In genomic region chr9:134968823-134969090, GRCh38 we compare ENCODE assay signal across 37 cellular contexts. TPM values are rescaled to one million over a fixed set of nuclear protein-coding genes. Genes with fewer than 3 reads are reported as not detected.
"Had no signal": no experiment of that assay in that cellular context is flagged by ENCODE, and none has a peak within 500 bp of the region (broad histone marks: within the 10 kb centered on the region; RNA-seq: fewer than 3 reads in every experiment).

No MANE protein-coding gene starts in this region.

- H3K4me1 ChIP-seq: body of pancreas, esophagus squamous epithelium, gastroesophageal sphincter had no signal

- H3K9me3 Mint-ChIP-seq: activated CD4-positive, alpha-beta memory T cell treated with anti-CD3 and anti-CD28 coated beads for 36 hours; activated CD4-positive, alpha-beta T cell treated with anti-CD3 and anti-CD28 coated beads, Interleukin-2, amount 10 ng/mL, durations not matched to agents 24 days and 14 days; activated naive CD4-positive, alpha-beta T cell treated with anti-CD3 and anti-CD28 coated beads, Interleukin-2, amount 50 U/mL, for 24 hours; activated naive CD8-positive, alpha-beta T cell treated with anti-CD3 and anti-CD28 coated beads for 36 hours; activated naive CD8-positive, alpha-beta T cell treated with anti-CD3 and anti-CD28 coated beads, Interleukin-2, amount 50 U/mL, for 24 hours; activated T-helper 1 cell treated with anti-CD3 and anti-CD28 coated beads, Interleukin-12 subunit alpha, Interleukin-12 subunit beta, Interleukin-2, Interleukin-4 antibody, amounts not matched to agents 30 ng/mL and 10 ng/mL and 1 ng/mL, durations not matched to agents 14 hours and 24 hours and 36 hours; activated T-helper 2 cell treated with anti-CD3 and anti-CD28 coated beads, Interferon-gamma antibody, Interleukin-2, Interleukin-4, amounts not matched to agents 10 μg/mL and 5 μg/mL and 100 μg/mL, durations not matched to agents 14 hours and 24 hours and 36 hours; effector memory CD8-positive, alpha-beta T cell had no signal

- FAIRE-seq: colon, endometrium, endothelial cell of umbilical vein had no signal

- H3K27ac ChIP-seq: adrenal gland, body of pancreas, epithelial cell of prostate, esophagus squamous epithelium, gastroesophageal sphincter, heart right ventricle had no signal

- H3K36me3 Mint-ChIP-seq: activated CD4-positive, alpha-beta memory T cell treated with anti-CD3 and anti-CD28 coated beads for 36 hours; activated CD8-positive, alpha-beta memory T cell treated with anti-CD3 and anti-CD28 coated beads, Interleukin-2, amount 10 ng/mL, durations not matched to agents 7 days and 5 days; activated naive CD4-positive, alpha-beta T cell treated with anti-CD3 and anti-CD28 coated beads, Interleukin-2, amount 50 U/mL, for 24 hours; activated naive CD8-positive, alpha-beta T cell treated with anti-CD3 and anti-CD28 coated beads for 36 hours had no signal

- H3K27ac Mint-ChIP-seq: activated CD4-positive, alpha-beta memory T cell treated with anti-CD3 and anti-CD28 coated beads for 36 hours; activated CD4-positive, alpha-beta T cell treated with anti-CD3 and anti-CD28 coated beads for 36 hours; activated CD4-positive, alpha-beta T cell treated with anti-CD3 and anti-CD28 coated beads, Interleukin-2, amount 10 ng/mL, durations not matched to agents 24 days and 14 days; activated CD8-positive, alpha-beta memory T cell treated with anti-CD3 and anti-CD28 coated beads, Interleukin-2, amount 10 ng/mL, durations not matched to agents 7 days and 5 days; activated CD8-positive, alpha-beta T cell treated with anti-CD3 and anti-CD28 coated beads, Interleukin-2, amount 10 ng/mL, durations not matched to agents 7 days and 5 days; activated naive CD4-positive, alpha-beta T cell treated with anti-CD3 and anti-CD28 coated beads, Interleukin-2, amount 50 U/mL, for 24 hours; activated naive CD8-positive, alpha-beta T cell treated with anti-CD3 and anti-CD28 coated beads for 36 hours; activated naive CD8-positive, alpha-beta T cell treated with anti-CD3 and anti-CD28 coated beads, Interleukin-2, amount 50 U/mL, for 24 hours; activated T-helper 1 cell treated with anti-CD3 and anti-CD28 coated beads, Interleukin-12 subunit alpha, Interleukin-12 subunit beta, Interleukin-2, Interleukin-4 antibody, amounts not matched to agents 30 ng/mL and 10 ng/mL and 1 ng/mL, durations not matched to agents 14 hours and 24 hours and 36 hours; activated T-helper 2 cell treated with anti-CD3 and anti-CD28 coated beads, Interferon-gamma antibody, Interleukin-2, Interleukin-4, amounts not matched to agents 10 μg/mL and 5 μg/mL and 100 μg/mL, durations not matched to agents 14 hours and 24 hours and 36 hours; effector memory CD8-positive, alpha-beta T cell had no signal

- H3K36me3 ChIP-seq: adrenal gland, esophagus squamous epithelium, gastroesophageal sphincter, heart right ventricle had no signal

- DNase-seq: activated CD4-positive, alpha-beta memory T cell treated with anti-CD3 and anti-CD28 coated beads for 36 hours; activated CD4-positive, alpha-beta T cell treated with anti-CD3 and anti-CD28 coated beads for 36 hours; activated CD4-positive, alpha-beta T cell treated with anti-CD3 and anti-CD28 coated beads, Interleukin-2, amount 10 ng/mL, durations not matched to agents 24 days and 14 days; activated CD4-positive, CD25-positive, alpha-beta regulatory T cell; activated CD8-positive, alpha-beta memory T cell treated with anti-CD3 and anti-CD28 coated beads, Interleukin-2, amount 10 ng/mL, durations not matched to agents 7 days and 5 days; activated CD8-positive, alpha-beta memory T cell treated with anti-CD3 and anti-CD28 coated beads, Interleukin-2, amount 50 U/mL, for 4 hours; activated CD8-positive, alpha-beta T cell treated with anti-CD3 and anti-CD28 coated beads, Interleukin-2, amount 10 ng/mL, durations not matched to agents 7 days and 5 days; activated gamma-delta T cell treated with Interleukin-2 at 50 U/mL for 16 hours; activated naive CD4-positive, alpha-beta T cell treated with Interleukin-2 at 50 U/mL for 16 hours; activated naive CD8-positive, alpha-beta T cell treated with anti-CD3 and anti-CD28 coated beads for 36 hours; activated naive CD8-positive, alpha-beta T cell treated with anti-CD3 and anti-CD28 coated beads, Interleukin-2, amount 50 U/mL, for 24 hours; activated T-cell treated with anti-CD3 and anti-CD28 coated beads, Interleukin-2, amount 50 U/mL, for 1 hour; activated T-cell treated with anti-CD3 and anti-CD28 coated beads, Interleukin-2, amount 50 U/mL, for 48 hours; adrenal gland; body of pancreas; caudate nucleus; cortex of kidney; dermis blood vessel endothelial cell; effector memory CD8-positive, alpha-beta T cell; esophagus squamous epithelium; foreskin melanocyte; heart right ventricle; T-helper 2 cell had no signal

- H3K4me3 ChIP-seq: adrenal gland, body of pancreas, esophagus squamous epithelium, gastroesophageal sphincter, heart right ventricle had no signal

- H3K9me3 ChIP-seq: adrenal gland, body of pancreas, esophagus squamous epithelium, gastroesophageal sphincter, heart right ventricle had no signal

- H3K4me3 Mint-ChIP-seq: activated CD4-positive, alpha-beta memory T cell treated with anti-CD3 and anti-CD28 coated beads for 36 hours; activated CD4-positive, alpha-beta T cell treated with anti-CD3 and anti-CD28 coated beads for 36 hours; activated CD4-positive, alpha-beta T cell treated with anti-CD3 and anti-CD28 coated beads, Interleukin-2, amount 10 ng/mL, durations not matched to agents 24 days and 14 days; activated CD8-positive, alpha-beta memory T cell treated with anti-CD3 and anti-CD28 coated beads, Interleukin-2, amount 10 ng/mL, durations not matched to agents 7 days and 5 days; activated CD8-positive, alpha-beta T cell treated with anti-CD3 and anti-CD28 coated beads, Interleukin-2, amount 10 ng/mL, durations not matched to agents 7 days and 5 days; activated naive CD4-positive, alpha-beta T cell treated with anti-CD3 and anti-CD28 coated beads, Interleukin-2, amount 50 U/mL, for 24 hours; activated naive CD8-positive, alpha-beta T cell treated with anti-CD3 and anti-CD28 coated beads for 36 hours; activated naive CD8-positive, alpha-beta T cell treated with anti-CD3 and anti-CD28 coated beads, Interleukin-2, amount 50 U/mL, for 24 hours; activated T-helper 1 cell treated with anti-CD3 and anti-CD28 coated beads, Interleukin-12 subunit alpha, Interleukin-12 subunit beta, Interleukin-2, Interleukin-4 antibody, amounts not matched to agents 30 ng/mL and 10 ng/mL and 1 ng/mL, durations not matched to agents 14 hours and 24 hours and 36 hours; effector memory CD8-positive, alpha-beta T cell had no signal

- ATAC-seq: activated CD4-positive, alpha-beta T cell treated with anti-CD3 and anti-CD28 coated beads for 36 hours; activated CD8-positive, alpha-beta memory T cell treated with anti-CD3 and anti-CD28 coated beads, Interleukin-2, amount 10 ng/mL, durations not matched to agents 7 days and 5 days; activated CD8-positive, alpha-beta T cell treated with anti-CD3 and anti-CD28 coated beads, Interleukin-2, amount 10 ng/mL, durations not matched to agents 7 days and 5 days; activated naive CD8-positive, alpha-beta T cell treated with anti-CD3 and anti-CD28 coated beads, Interleukin-2, amount 50 U/mL, for 24 hours; body of pancreas; effector memory CD8-positive, alpha-beta T cell; gastroesophageal sphincter had no signal

- H3K4me1 Mint-ChIP-seq: activated CD4-positive, alpha-beta T cell treated with anti-CD3 and anti-CD28 coated beads for 36 hours; activated CD4-positive, alpha-beta T cell treated with anti-CD3 and anti-CD28 coated beads, Interleukin-2, amount 10 ng/mL, durations not matched to agents 24 days and 14 days; activated CD8-positive, alpha-beta memory T cell treated with anti-CD3 and anti-CD28 coated beads, Interleukin-2, amount 10 ng/mL, durations not matched to agents 7 days and 5 days; activated naive CD4-positive, alpha-beta T cell treated with anti-CD3 and anti-CD28 coated beads, Interleukin-2, amount 50 U/mL, for 24 hours; activated naive CD8-positive, alpha-beta T cell treated with anti-CD3 and anti-CD28 coated beads for 36 hours; activated naive CD8-positive, alpha-beta T cell treated with anti-CD3 and anti-CD28 coated beads, Interleukin-2, amount 50 U/mL, for 24 hours had no signal

RNA-seq across cellular contexts. Expression of gene FCN1, which starts 51.0 kb away (rescaled TPM):
- total RNA-seq: activated CD4-positive, alpha-beta memory T cell treated with anti-CD3 and anti-CD28 coated beads for 36 hours; activated CD4-positive, alpha-beta T cell treated with anti-CD3 and anti-CD28 coated beads for 36 hours; activated CD4-positive, alpha-beta T cell treated with anti-CD3 and anti-CD28 coated beads, Interleukin-2, amount 10 ng/mL, durations not matched to agents 24 days and 14 days; activated CD8-positive, alpha-beta memory T cell treated with anti-CD3 and anti-CD28 coated beads for 36 hours; activated CD8-positive, alpha-beta memory T cell treated with anti-CD3 and anti-CD28 coated beads, Interleukin-2, amount 10 ng/mL, durations not matched to agents 7 days and 5 days; activated CD8-positive, alpha-beta T cell treated with anti-CD3 and anti-CD28 coated beads, Interleukin-2, amount 10 ng/mL, durations not matched to agents 7 days and 5 days; activated naive CD8-positive, alpha-beta T cell treated with anti-CD3 and anti-CD28 coated beads for 36 hours; activated T-helper 1 cell treated with anti-CD3 and anti-CD28 coated beads, Interleukin-12 subunit alpha, Interleukin-12 subunit beta, Interleukin-2, Interleukin-4 antibody, amounts not matched to agents 30 ng/mL and 10 ng/mL and 1 ng/mL, durations not matched to agents 14 hours and 24 hours and 36 hours; activated T-helper 2 cell treated with anti-CD3 and anti-CD28 coated beads, Interferon-gamma antibody, Interleukin-2, Interleukin-4, amounts not matched to agents 10 μg/mL and 5 μg/mL and 100 μg/mL, durations not matched to agents 14 hours and 24 hours and 36 hours; body of pancreas; chondrocyte; dermis blood vessel endothelial cell; endothelial cell of umbilical vein; fibroblast of lung; fibroblast of villous mesenchyme; glomerular endothelial cell; T-helper 1 cell treated with Interleukin-12 subunit alpha and Interleukin-12 subunit beta and Interleukin-4 antibody, amounts not matched to agents 30 ng/mL and 1 ng/mL, for 36 hours had no signal
- polyA plus RNA-seq: endothelial cell of umbilical vein, fibroblast of lung had no signal
